In genomic region chr20:24411452-24412216, GRCh38 we compare ENCODE assay signal across 17 cellular contexts. TPM values are rescaled to one million over a fixed set of nuclear protein-coding genes. Genes with fewer than 3 reads are reported as not detected.
DNase-seq lines count a peak whose midpoint lies in the region; ATAC-seq and TF ChIP-seq lines count a peak whose summit lies in the region.
"Had no signal": no experiment of that assay in that cellular context is flagged by ENCODE, and none has a peak within 500 bp of the region (broad histone marks: within the 10 kb centered on the region; RNA-seq: fewer than 3 reads in every experiment).

No MANE protein-coding gene starts in this region.

- TF ChIP-seq POLR2A in esophagus muscularis mucosa (IDR thresholded peaks at IDR 0.05; ENCODE audit: low read depth) = no peak

- peaks cover 0 to 5% (median 0%) of the 10 kb centered on the region in 4 donors for H3K27me3 ChIP-seq in esophagus muscularis mucosa
- H3K27me3 ChIP-seq in thoracic aorta (replicated peaks; ENCODE audit: insufficient read depth) = no peaks in the 10 kb centered on the region
- no peaks in the 10 kb centered on the region for H3K27me3 ChIP-seq in HAP-1 (ENCODE audit: low read depth)
- H3K27me3 ChIP-seq: BLaER1 had no signal

- H3K4me3 ChIP-seq in esophagus muscularis mucosa = no peak overlapping the region
- no peak overlapping the region for H3K4me3 ChIP-seq in thoracic aorta
- H3K4me3 ChIP-seq in HAP-1 = no peak overlapping the region
- H3K4me3 ChIP-seq: BLaER1, GM12878, GM23248, K562 had no signal

- H3K9me3 ChIP-seq in esophagus muscularis mucosa (peaks cover 0 to 22% (median 14%) of the 10 kb centered on the region in 4 donors), thoracic aorta (no peaks in the 10 kb centered on the region), HAP-1 (no peaks in the 10 kb centered on the region)

- 68% methylated on average over 10 of the region's 10 CpGs for WGBS in esophagus muscularis mucosa

- ATAC-seq in thoracic aorta (ENCODE audit: insufficient number of reproducible peaks, low FRiP score, low read depth) (peak; percentile 78), HG03095 (IDR thresholded peaks at IDR 0.05; ENCODE audit: unreplicated experiment) (no peak)
- ATAC-seq: GM12878, HCT116, K562 had no signal

- peak; percentile 28 for DNase-seq in activated CD8-positive, alpha-beta memory T cell treated with anti-CD3 and anti-CD28 coated beads for 24 hours
- DNase-seq in activated CD8-positive, alpha-beta memory T cell treated with anti-CD3 and anti-CD28 coated beads, Interleukin-2, amount 50 U/mL, for 4 hours = no peak
- DNase-seq in esophagus muscularis mucosa (ENCODE audit: extremely low spot score) (peak; percentile 55), thoracic aorta (ENCODE audit: low spot score) (no peak), HPDE6-E6E7 (ENCODE audit: extremely low spot score) (no peak), HAP-1 (ENCODE audit: low spot score in 2 of 2) (no peak), DMS53 treated with DMSO at 0.1 percent for 48 hours (lab: John Stamatoyannopoulos, UW; ENCODE audit: unreplicated experiment) (no peak)
- DNase-seq: 8988T; CD4-positive, alpha-beta memory T cell; DMS153; DMS79 treated with DMSO at 0.1 percent for 48 hours; GM23248 had no signal

- in situ Hi-C loops in HAP-1 (cut with MboI; ENCODE audit: low sequenced_read_pairs) = no loop called here

- intact Hi-C loops in esophagus muscularis mucosa (cut with DNase I) = no loop called here

- H3K27ac ChIP-seq in esophagus muscularis mucosa (replicated peaks in 1 of 4) (no peak overlapping the region), thoracic aorta (peak overlapping the region; percentile 79 to 82)
- H3K27ac ChIP-seq: BLaER1, GM23248 had no signal

- TF ChIP-seq EP300 in esophagus muscularis mucosa (IDR thresholded peaks at IDR 0.05) = no peak

- H3K4me1 ChIP-seq in esophagus muscularis mucosa (no peaks in the 10 kb centered on the region), thoracic aorta (ENCODE audit: control insufficient read depth in 1 of 2, low read depth in 2 of 2) (peaks cover 21 to 49% of the 10 kb centered on the region in 2 donors), HAP-1 (no peaks in the 10 kb centered on the region)
- H3K4me1 ChIP-seq: BLaER1 had no signal

- TF ChIP-seq CTCF in esophagus muscularis mucosa (IDR thresholded peaks at IDR 0.05) (no peak), thoracic aorta (IDR thresholded peaks at IDR 0.05) (no peak)

- H3K36me3 ChIP-seq in esophagus muscularis mucosa = no peaks in the 10 kb centered on the region
- no peaks in the 10 kb centered on the region for H3K36me3 ChIP-seq in thoracic aorta
- H3K36me3 ChIP-seq in HAP-1 (replicated peaks) = no peaks in the 10 kb centered on the region
- H3K36me3 ChIP-seq: BLaER1 had no signal

RNA-seq across cellular contexts. Expression of gene SYNDIG1, which starts 57.8 kb away (rescaled TPM):
- total RNA-seq in esophagus muscularis mucosa (not detected), thoracic aorta (1 to 10 TPM; 1.8 to 5.4 TPM)
- total RNA-seq: CD4-positive, alpha-beta memory T cell; GM12878; K562 had no signal

Comparison
In these comparisons a context has a peak if more than half of its experiments do, and no peak if none do; other contexts are left out.
1. DNase-seq: peak in activated CD8-positive, alpha-beta memory T cell treated with anti-CD3 and anti-CD28 coated beads for 24 hours (single experiment) and esophagus muscularis mucosa (single experiment); none in activated CD8-positive, alpha-beta memory T cell treated with anti-CD3 and anti-CD28 coated beads, Interleukin-2, amount 50 U/mL, for 4 hours (single experiment), thoracic aorta (single experiment), HPDE6-E6E7 (single experiment), HAP-1 (0 of 2) and DMS53 treated with DMSO at 0.1 percent for 48 hours (single experiment).
2. H3K27ac ChIP-seq: peak in thoracic aorta (2 of 2); none in esophagus muscularis mucosa (0 of 4).